In the genomic region with DNA sequence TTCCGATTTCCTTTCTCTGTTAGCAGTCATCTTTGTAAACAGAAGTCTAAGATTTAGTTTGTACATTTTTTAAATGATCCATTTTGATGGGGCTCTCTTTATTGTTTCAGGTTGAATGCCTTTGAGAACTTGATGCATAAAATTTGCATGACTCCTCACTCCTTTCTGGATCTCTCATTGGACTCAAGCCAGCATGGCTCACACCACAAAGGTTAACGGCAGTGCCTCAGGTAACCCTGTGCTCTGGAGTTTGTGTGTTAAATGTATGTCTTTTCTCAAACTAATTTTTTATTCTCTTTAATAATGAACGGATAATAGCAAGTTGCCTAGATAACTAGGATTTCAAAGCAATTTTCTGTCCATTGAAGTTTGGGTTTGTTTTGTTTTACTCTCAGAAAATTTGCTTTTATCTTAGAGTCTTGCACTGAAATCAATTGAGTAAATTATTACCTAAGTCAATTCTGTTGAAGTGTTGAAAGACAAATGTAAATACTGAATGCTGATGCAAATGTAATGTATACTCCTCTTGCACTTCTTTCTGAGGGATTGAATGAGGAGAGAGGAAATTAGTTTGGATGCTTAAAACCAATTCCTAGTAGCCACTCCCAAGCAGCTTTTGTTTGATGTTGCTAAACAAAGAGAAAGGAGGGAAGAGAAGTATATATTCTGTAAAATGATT, we compare ENCODE assay signal across 8 cellular contexts.
DNase-seq lines count a peak whose midpoint lies in the region; TF ChIP-seq lines count a peak whose summit lies in the region.

No MANE protein-coding gene starts in this region.

- H3K4me1 ChIP-seq in osteoblast (ENCODE audit: insufficient read depth, low read length): peaks cover 15% of the 10 kb centered on the region

- H4K20me1 ChIP-seq in osteoblast (ENCODE audit: insufficient read depth, low read length): no peaks in the 10 kb centered on the region

- H3K27me3 Mint-ChIP-seq in CD14-positive monocyte (ENCODE audit: low read depth in 3 of 3): peaks cover 0 to 3% (median 2%) of the 10 kb centered on the region in 3 donors

- peaks cover 11% of the 10 kb centered on the region for H3K4me1 Mint-ChIP-seq in CD14-positive monocyte

- no peak for TF ChIP-seq EP300 in Ishikawa (IDR thresholded peaks at IDR 0.05; ENCODE audit: borderline replicate concordance)

- no peak for TF ChIP-seq RAD21 in Ishikawa (IDR thresholded peaks at IDR 0.05; ENCODE audit: low read depth)

- peak overlapping the region; percentile 67 for H3K4me3 ChIP-seq in osteoblast (ENCODE audit: insufficient read depth, low read length)

- H3K27me3 ChIP-seq in osteoblast (ENCODE audit: insufficient read depth, low read length): no peaks in the 10 kb centered on the region

- peaks cover 0 to 1% (median 0%) of the 10 kb centered on the region in 7 donors for H3K9me3 Mint-ChIP-seq in CD14-positive monocyte

- no peak overlapping the region for H3K27ac ChIP-seq in osteoblast (ENCODE audit: low read depth, low read length)

- DNase-seq in CD14-positive monocyte (ENCODE audit: low spot score) (no peak), dermis blood vessel endothelial cell (peak; percentile 24), osteoblast (ENCODE audit: insufficient read length, low spot score, missing footprints) (no peak), NK-92 (lab: John Stamatoyannopoulos, UW; ENCODE audit: unreplicated experiment) (no peak), UCSD-AML1 (lab: John Stamatoyannopoulos, UW; ENCODE audit: unreplicated experiment) (no peak), occipital lobe (lab: John Stamatoyannopoulos, UW) (no peak), SIG-M5 treated with dmso at 0.1 percent for 504 hours (lab: John Stamatoyannopoulos, UW; ENCODE audit: unreplicated experiment) (no peak)

- H3K79me2 ChIP-seq in osteoblast (ENCODE audit: insufficient read depth, low read length): no peaks in the 10 kb centered on the region

- H3K4me3 Mint-ChIP-seq in CD14-positive monocyte: peak overlapping the region; percentile 72 to 89

- no peaks in the 10 kb centered on the region for H3K36me3 Mint-ChIP-seq in CD14-positive monocyte

- H3K36me3 ChIP-seq in osteoblast (ENCODE audit: insufficient read depth, low read length): no peaks in the 10 kb centered on the region

- TF ChIP-seq CTCF in CD14-positive monocyte (IDR thresholded peaks at IDR 0.05): no peak
- TF ChIP-seq CTCF in osteoblast (IDR thresholded peaks at IDR 0.05; ENCODE audit: extremely low read depth, low read depth, low read length): no peak

- intact Hi-C loops in CD14-positive monocyte (cut with micrococcal nuclease): loop anchor here in 1 of 2 donors (2.0 kb wide), 1 partner anchor 32 kb away; no protein-coding TSS in a partner anchor

- peak overlapping the region; percentile 87 for H2AFZ ChIP-seq in osteoblast (ENCODE audit: low read length)

- H3K4me2 ChIP-seq in osteoblast (ENCODE audit: insufficient read depth, low read length): peak overlapping the region; percentile 85

- H3K27ac Mint-ChIP-seq in CD14-positive monocyte: peak overlapping the region in 1 of 7 donors; percentile 12

- no peaks in the 10 kb centered on the region for H3K9me3 ChIP-seq in osteoblast (ENCODE audit: low read depth, low read length)

TF ChIP-seq in Ishikawa, 13 proteins besides CTCF, POLR2A, EP300 and RAD21:
- no peak for TF ChIP-seq TEAD4 (IDR thresholded peaks at IDR 0.05)
- TF ChIP-seq NFIC (IDR thresholded peaks at IDR 0.05): 0 out of 2 replicates have a peak, but pooled peaks have one; percentile 27
